Comparison of ENCODE assay signal across 11 cellular contexts in genomic region chr1:40313958-40314720, GRCh38. TPM values are rescaled to one million over a fixed set of nuclear protein-coding genes. Genes with fewer than 3 reads are reported as not detected.
A peak's percentile ranks its signal among the peaks of the same experiment; 100 is the strongest.
DNase-seq lines count a peak whose midpoint lies in the region; FAIRE-seq and TF ChIP-seq lines count a peak whose summit lies in the region.
"Had no signal": no experiment of that assay in that cellular context is flagged by ENCODE, and none has a peak within 500 bp of the region (broad histone marks: within the 10 kb centered on the region; RNA-seq: fewer than 3 reads in every experiment).

No MANE protein-coding gene starts in this region.

- H4K20me1 ChIP-seq in DOHH2 (ENCODE audit: control insufficient read depth, insufficient read depth, low read depth, low read length): no peaks in the 10 kb centered on the region
- peaks cover 0 to 3% of the 10 kb centered on the region in 2 experiments for H4K20me1 ChIP-seq in H1 (replicated peaks in 1 of 2; ENCODE audit: control insufficient read depth in 1 of 2, insufficient read depth in 2 of 2, low read length in 2 of 2)

- WGBS in H1 (ENCODE audit: extremely low coverage in 1 of 2, insufficient coverage in 1 of 2, insufficient read length in 1 of 2, insufficient replicate concordance in 2 of 2, low coverage in 1 of 2, low lambda C conversion rate in 2 of 2, missing lambda C conversion rate in 1 of 2), 2 experiments: 86% methylated on average over 9 of the region's 9 CpGs; no CpG with 5 or more reads in 1 of the 2 experiments
- no CpG with 5 or more reads among the region's 9 CpGs for WGBS in neuronal stem cell (ENCODE audit: extremely low coverage in 2 of 2, insufficient read length in 2 of 2, insufficient replicate concordance in 1 of 2), 2 donors

- no peak overlapping the region for H4K5ac ChIP-seq in H1 (ENCODE audit: insufficient read length, low read depth, low read length)

- H3K79me1 ChIP-seq in H1 (ENCODE audit: low read depth, low read length) (no peaks in the 10 kb centered on the region), neuronal stem cell (ENCODE audit: low read depth, low read length) (peaks cover 1% of the 10 kb centered on the region)

- H3K27me3 ChIP-seq in DOHH2 (ENCODE audit: control insufficient read depth, low read length) (peaks cover 35% of the 10 kb centered on the region), NT2/D1 (ENCODE audit: insufficient read depth, insufficient read length) (peaks cover 37% of the 10 kb centered on the region), H1 (replicated peaks in 1 of 4; ENCODE audit: control insufficient read depth in 3 of 4, extremely low read depth in 1 of 4, insufficient read depth in 3 of 4, low read length in 3 of 4) (peaks cover 20 to 53% (median 45%) of the 10 kb centered on the region in 4 experiments), neuronal stem cell (ENCODE audit: control insufficient read depth in 3 of 3, insufficient read depth in 3 of 3, low read depth in 1 of 3, low read length in 3 of 3) (peaks cover 12 to 35% (median 24%) of the 10 kb centered on the region in 3 experiments)

- H2BK120ac ChIP-seq in H1 (replicated peaks; ENCODE audit: low read depth, low read length): no peak overlapping the region
- H2BK120ac ChIP-seq in neuronal stem cell (ENCODE audit: low read depth, low read length): peak overlapping the region; percentile 53

- no peak for DNase-seq in NT2/D1 (ENCODE audit: low read depth, low spot score)
- no peak for DNase-seq in H1 (ENCODE audit: low read depth in 1 of 2, low spot score in 2 of 2)
- no peak for DNase-seq in neuronal stem cell (ENCODE audit: low spot score)
- no peak for DNase-seq in GM13977 (ENCODE audit: low spot score)
- no peak for DNase-seq in middle frontal gyrus (ENCODE audit: extremely low spot score, low spot score)
- no peak for DNase-seq in NCI-H2196 (lab: John Stamatoyannopoulos, UW; ENCODE audit: unreplicated experiment)
- DNase-seq in NCI-H2107 treated with DMSO at 0.1 percent for 48 hours (lab: John Stamatoyannopoulos, UW; ENCODE audit: unreplicated experiment): no peak
- DNase-seq: activated effector memory CD4-positive, alpha-beta T cell treated with anti-CD3 and anti-CD28 coated beads, Interleukin-2, amount 50 U/mL, for 16 hours had no signal

- H3K56ac ChIP-seq in H1 (replicated peaks; ENCODE audit: insufficient read length, low read depth, low read length): no peak overlapping the region

- no peak overlapping the region for H4K91ac ChIP-seq in H1 (replicated peaks; ENCODE audit: insufficient read length, low read length)
- peak overlapping the region; percentile 3 for H4K91ac ChIP-seq in neuronal stem cell (ENCODE audit: low read depth, low read length, poor library complexity)

- H3K36me3 ChIP-seq in DOHH2 (ENCODE audit: control insufficient read depth, low read length) (no peaks in the 10 kb centered on the region), NT2/D1 (ENCODE audit: insufficient read depth, insufficient read length, low read length) (peaks cover 19% of the 10 kb centered on the region), H1 (ENCODE audit: control insufficient read depth in 2 of 4, insufficient read depth in 4 of 4, low read length in 3 of 4) (peaks cover 0 to 5% (median 0%) of the 10 kb centered on the region in 4 experiments; a peak in 1 of 8 replicates), neuronal stem cell (replicated peaks in 1 of 2; ENCODE audit: control insufficient read depth in 2 of 2, insufficient read depth in 2 of 2, low read length in 2 of 2) (no peaks in the 10 kb centered on the region)

- H3K27ac ChIP-seq in DOHH2 (ENCODE audit: low read depth, low read length): no peak overlapping the region
- H3K27ac ChIP-seq in H1 (ENCODE audit: low read depth, low read length): no peak overlapping the region
- H3K27ac ChIP-seq in neuronal stem cell (replicated peaks; ENCODE audit: low read length): peak overlapping the region; percentile 79
- H3K27ac ChIP-seq: RWPE1 had no signal

- H3K9me2 ChIP-seq in DOHH2 (replicated peaks; ENCODE audit: control insufficient read depth, low read length): no peaks in the 10 kb centered on the region

- TF ChIP-seq CTCF in DOHH2 (IDR thresholded peaks at IDR 0.05; ENCODE audit: low read depth, low read length, poor library complexity, severe bottlenecking) (no peak), H1 (IDR thresholded peaks at IDR 0.05; ENCODE audit: control extremely low read depth in 1 of 3, insufficient read depth in 1 of 3, low read depth in 1 of 3, low read length in 3 of 3) (no peak), GM13977 (IDR thresholded peaks at IDR 0.05; ENCODE audit: extremely low read depth, insufficient read depth, missing control alignments) (no peak)

- no peak overlapping the region for H3K18ac ChIP-seq in H1 (ENCODE audit: extremely low read depth, low read length)
- H3K18ac ChIP-seq in neuronal stem cell (ENCODE audit: low read length): peak overlapping the region; percentile 98

- H2BK5ac ChIP-seq in H1 (ENCODE audit: low read depth, low read length): no peak overlapping the region
- H2BK5ac ChIP-seq in neuronal stem cell (ENCODE audit: low read length): peak overlapping the region; percentile 96

- H3K4ac ChIP-seq in H1 (replicated peaks; ENCODE audit: insufficient read length, low read depth, low read length) (peak overlapping the region; percentile 18), neuronal stem cell (ENCODE audit: low read length) (no peak overlapping the region)

- H2BK15ac ChIP-seq in H1 (ENCODE audit: low read length) (peak overlapping the region; percentile 72), neuronal stem cell (ENCODE audit: low read length) (peak overlapping the region; percentile 2)

- H4K8ac ChIP-seq in H1 (ENCODE audit: extremely low read depth, insufficient read depth, low read length) (no peak overlapping the region), neuronal stem cell (ENCODE audit: low read depth, low read length) (peak overlapping the region; percentile 44)

- in situ Hi-C loops in GM13977 (cut with MboI; ENCODE audit: low pct_unique_long_range_greater_than_20kb, low sequenced_read_pairs, unreplicated experiment): no loop called here

- no peak overlapping the region for H3K14ac ChIP-seq in H1 (ENCODE audit: insufficient read length)
- H3K14ac ChIP-seq in neuronal stem cell (ENCODE audit: low read length): no peak overlapping the region

- peak overlapping the region; percentile 75 for H3K9ac ChIP-seq in NT2/D1 (ENCODE audit: insufficient read length, low read depth)
- H3K9ac ChIP-seq in H1 (replicated peaks in 1 of 4; ENCODE audit: extremely low read depth in 1 of 4, low read depth in 3 of 4, low read length in 3 of 4): no peak overlapping the region
- no peak overlapping the region for H3K9ac ChIP-seq in neuronal stem cell (ENCODE audit: low read depth, low read length, poor library complexity)

- peaks cover 2% of the 10 kb centered on the region; the same call in 1 of the 2 replicates for H3F3A ChIP-seq in DOHH2 (ENCODE audit: control insufficient read depth, insufficient read depth)

- H3K4me3 ChIP-seq in DOHH2 (ENCODE audit: low read length) (no peak overlapping the region), NT2/D1 (ENCODE audit: insufficient read length, low read depth) (peak overlapping the region; percentile 82), H1 (ENCODE audit: extremely low read depth in 1 of 4, insufficient read depth in 2 of 4, low read depth in 3 of 4, low read length in 4 of 4) (peak overlapping the region in 2 of 4 experiments; percentile 52 to 63; a peak in 4 of 8 replicates), neuronal stem cell (ENCODE audit: low read length in 2 of 2) (peak overlapping the region in 1 of 2 donors; percentile 64)

- peak overlapping the region; percentile 66 for H3K4me2 ChIP-seq in DOHH2 (ENCODE audit: low read length)
- peak overlapping the region; percentile 73 to 85; a peak in 3 of 4 replicates for H3K4me2 ChIP-seq in H1 (ENCODE audit: insufficient read depth in 1 of 2, low read depth in 2 of 2, low read length in 2 of 2)
- H3K4me2 ChIP-seq in neuronal stem cell (ENCODE audit: insufficient read depth, low read length, poor library complexity, severe bottlenecking): peak overlapping the region; percentile 22

- H3K4me1 ChIP-seq in DOHH2 (ENCODE audit: control insufficient read depth, low read length) (peaks cover 58% of the 10 kb centered on the region), NT2/D1 (ENCODE audit: insufficient read depth, insufficient read length) (peaks cover 21% of the 10 kb centered on the region), H1 (replicated peaks in 1 of 4; ENCODE audit: control insufficient read depth in 3 of 4, insufficient read depth in 4 of 4, low read length in 3 of 4) (peaks cover 8 to 18% (median 11%) of the 10 kb centered on the region in 4 experiments), neuronal stem cell (ENCODE audit: control insufficient read depth in 2 of 2, insufficient read depth in 1 of 2, low read depth in 1 of 2, low read length in 2 of 2) (peaks cover 12 to 28% of the 10 kb centered on the region in 2 donors)

- TF ChIP-seq POLR2A in H1 (IDR thresholded peaks at IDR 0.05; ENCODE audit: control extremely low read depth in 1 of 2, low read depth in 2 of 2, low read length in 2 of 2): no peak

- no peak for FAIRE-seq in H1 (lab: Jason Lieb, UNC)
- FAIRE-seq: D721Med had no signal

- TF ChIP-seq RAD21 in H1 (IDR thresholded peaks at IDR 0.05 in 1 of 2, conservative IDR thresholded peaks at IDR 0.05 in 1 of 2; ENCODE audit: low read depth in 2 of 2, low read length in 2 of 2): no peak

- H3K79me2 ChIP-seq in DOHH2 (ENCODE audit: control insufficient read depth, low read length) (no peaks in the 10 kb centered on the region), H1 (ENCODE audit: control insufficient read depth in 1 of 2, insufficient read depth in 2 of 2, low read length in 2 of 2) (no peaks in the 10 kb centered on the region)

- H2AFZ ChIP-seq in H1 (ENCODE audit: low read length): no peak overlapping the region
- H2AFZ ChIP-seq in neuronal stem cell (ENCODE audit: low read length): peak overlapping the region; percentile 97

- H2BK20ac ChIP-seq in H1 (ENCODE audit: low read length): no peak overlapping the region

- H3K9me3 ChIP-seq in DOHH2 (ENCODE audit: control insufficient read depth, insufficient read depth, low read length): no peaks in the 10 kb centered on the region
- H3K9me3 ChIP-seq in NT2/D1 (ENCODE audit: insufficient read depth, low read length): no peaks in the 10 kb centered on the region
- no peaks in the 10 kb centered on the region for H3K9me3 ChIP-seq in H1 (ENCODE audit: insufficient read depth in 2 of 2, low read depth in 1 of 2, low read length in 1 of 2)
- no peaks in the 10 kb centered on the region for H3K9me3 ChIP-seq in neuronal stem cell (replicated peaks in 1 of 2; ENCODE audit: control insufficient read depth in 2 of 2, insufficient read depth in 1 of 2, low read depth in 1 of 2, low read length in 2 of 2)

- POLR2A ChIA-PET in H1 (lab: Charles Lee; ENCODE audit: partially characterized antibody): interaction anchor here (0.9 to 2.8 kb wide), 3 partner anchors 18 to 57 kb away, joined by 3 to 8 read pairs (median 3); no protein-coding TSS in a partner anchor

- 0 out of 2 replicates have a peak overlapping the region, but pooled peaks have one; percentile 17 for H2BK12ac ChIP-seq in H1 (ENCODE audit: low read depth, low read length)
- H2BK12ac ChIP-seq in neuronal stem cell (ENCODE audit: low read length): peak overlapping the region; percentile 59

- H3K23ac ChIP-seq in H1 (ENCODE audit: insufficient read length) (no peak overlapping the region), neuronal stem cell (ENCODE audit: low read depth, low read length, poor library complexity) (no peak overlapping the region)

- no peak for TF ChIP-seq EP300 in H1 (IDR thresholded peaks at IDR 0.05; ENCODE audit: borderline replicate concordance in 1 of 2, low read depth in 2 of 2, low read length in 2 of 2)

- H2AK5ac ChIP-seq in H1 (ENCODE audit: low read depth, low read length): 0 out of 2 replicates have a peak overlapping the region, but pooled peaks have one; percentile 43
- peak overlapping the region; percentile 81 for H2AK5ac ChIP-seq in neuronal stem cell (ENCODE audit: low read depth, low read length)

- CTCF ChIA-PET in H1 (lab: Charles Lee; ENCODE audit: partially characterized antibody): interaction anchor here (0.6 to 10.4 kb wide), 31 partner anchors 9 to 409 kb away, joined by 3 to 144 read pairs (median 4); partner anchors contain the start of gene TMCO2

- peaks cover 20% of the 10 kb centered on the region; the same call in 1 of the 2 replicates for H3K23me2 ChIP-seq in H1 (ENCODE audit: low read depth, low read length)

RNA-seq across cellular contexts. Expression of gene COL9A2, which starts 2.9 kb away (rescaled TPM):
- total RNA-seq in H1 (2021; fragmentation: NEBNext Ultra II Directional; extraction: Animal tissue kit (Norgen Biotek cat#: 25700)): 2.7 and 3.2 TPM in 2 replicates
- polyA plus RNA-seq in H1 (2011; rRNA removed): 3.3 and 3.7 TPM in 2 replicates
- 3.6 TPM for polyA plus RNA-seq in H1 (2011; cell fraction: cytosol; rRNA removed)
- polyA plus RNA-seq in H1 (2011; cell fraction: nucleus; rRNA removed): 20.4 TPM
- 4.1 to 5.4 TPM (median 5.3 TPM) in 4 replicates for polyA plus RNA-seq in H1 (2012, experiment 1 of 2)
- 6.8 TPM for polyA plus RNA-seq in H1 (2012, experiment 2 of 2)
- polyA plus RNA-seq in H1 (2013, experiment 1 of 2): 3.5 TPM
- 3.2 TPM for polyA plus RNA-seq in H1 (2013, experiment 2 of 2)
- polyA minus RNA-seq in H1 (2011; rRNA and poly(A)+ RNA removed): 0.54 and 0.63 TPM in 2 replicates
- polyA minus RNA-seq in H1 (2011; cell fraction: cytosol; rRNA and poly(A)+ RNA removed): 1.7 TPM
- 1.7 TPM for polyA minus RNA-seq in H1 (2011; cell fraction: nucleus; rRNA and poly(A)+ RNA removed)
- polyA plus RNA-seq in neuronal stem cell (2013, experiment 1 of 2): 18.6 TPM
- 18.6 TPM for polyA plus RNA-seq in neuronal stem cell (2013, experiment 2 of 2)

RNA-seq across cellular contexts. Expression of gene ZMPSTE24, which starts 56.1 kb away (rescaled TPM):
- 41.5 and 42.9 TPM in 2 replicates for total RNA-seq in H1 (2021; fragmentation: NEBNext Ultra II Directional; extraction: Animal tissue kit (Norgen Biotek cat#: 25700))
- polyA plus RNA-seq in H1 (2011; rRNA removed): 7.9 and 12.7 TPM in 2 replicates
- 15.7 TPM for polyA plus RNA-seq in H1 (2011; cell fraction: cytosol; rRNA removed)
- polyA plus RNA-seq in H1 (2011; cell fraction: nucleus; rRNA removed): 5.6 TPM
- 15.9 to 30.3 TPM (median 18.2 TPM) in 4 replicates for polyA plus RNA-seq in H1 (2012, experiment 1 of 2)
- polyA plus RNA-seq in H1 (2012, experiment 2 of 2): 2.7 TPM
- 58.1 TPM for polyA plus RNA-seq in H1 (2013, experiment 1 of 2)
- 63.2 TPM for polyA plus RNA-seq in H1 (2013, experiment 2 of 2)
- 15.8 and 18.8 TPM in 2 replicates for polyA minus RNA-seq in H1 (2011; rRNA and poly(A)+ RNA removed)
- polyA minus RNA-seq in H1 (2011; cell fraction: cytosol; rRNA and poly(A)+ RNA removed): 25.6 TPM
- 12.8 TPM for polyA minus RNA-seq in H1 (2011; cell fraction: nucleus; rRNA and poly(A)+ RNA removed)
- 16.6 TPM for polyA plus RNA-seq in neuronal stem cell (2013, experiment 1 of 2)
- 17.6 TPM for polyA plus RNA-seq in neuronal stem cell (2013, experiment 2 of 2)

RNA-seq across cellular contexts. Expression of gene SMAP2, which starts 59.4 kb away (rescaled TPM):
- total RNA-seq in H1 (2021; fragmentation: NEBNext Ultra II Directional; extraction: Animal tissue kit (Norgen Biotek cat#: 25700)): 5.0 and 5.5 TPM in 2 replicates
- 3.9 and 4.3 TPM in 2 replicates for polyA plus RNA-seq in H1 (2011; rRNA removed)
- 4.2 TPM for polyA plus RNA-seq in H1 (2011; cell fraction: cytosol; rRNA removed)
- polyA plus RNA-seq in H1 (2011; cell fraction: nucleus; rRNA removed): 2.7 TPM
- 4.5 to 6.2 TPM (median 5.6 TPM) in 4 replicates for polyA plus RNA-seq in H1 (2012, experiment 1 of 2)
- 5.7 TPM for polyA plus RNA-seq in H1 (2012, experiment 2 of 2)
- polyA plus RNA-seq in H1 (2013, experiment 1 of 2): 5.9 TPM
- 4.7 TPM for polyA plus RNA-seq in H1 (2013, experiment 2 of 2)
- polyA minus RNA-seq in H1 (2011; rRNA and poly(A)+ RNA removed): 6.1 and 8.1 TPM in 2 replicates
- polyA minus RNA-seq in H1 (2011; cell fraction: cytosol; rRNA and poly(A)+ RNA removed): 2.4 TPM
- polyA minus RNA-seq in H1 (2011; cell fraction: nucleus; rRNA and poly(A)+ RNA removed): 2.5 TPM
- 12.8 TPM for polyA plus RNA-seq in neuronal stem cell (2013, experiment 1 of 2)
- 12.4 TPM for polyA plus RNA-seq in neuronal stem cell (2013, experiment 2 of 2)

Comparison
In these comparisons a context has a peak if more than half of its experiments do, and no peak if none do; other contexts are left out.
1. H3K4me2 ChIP-seq: peak in every context shown above with its lines; median percentile 79 in H1; 66 in DOHH2; 22 in neuronal stem cell.